In the genomic region with DNA sequence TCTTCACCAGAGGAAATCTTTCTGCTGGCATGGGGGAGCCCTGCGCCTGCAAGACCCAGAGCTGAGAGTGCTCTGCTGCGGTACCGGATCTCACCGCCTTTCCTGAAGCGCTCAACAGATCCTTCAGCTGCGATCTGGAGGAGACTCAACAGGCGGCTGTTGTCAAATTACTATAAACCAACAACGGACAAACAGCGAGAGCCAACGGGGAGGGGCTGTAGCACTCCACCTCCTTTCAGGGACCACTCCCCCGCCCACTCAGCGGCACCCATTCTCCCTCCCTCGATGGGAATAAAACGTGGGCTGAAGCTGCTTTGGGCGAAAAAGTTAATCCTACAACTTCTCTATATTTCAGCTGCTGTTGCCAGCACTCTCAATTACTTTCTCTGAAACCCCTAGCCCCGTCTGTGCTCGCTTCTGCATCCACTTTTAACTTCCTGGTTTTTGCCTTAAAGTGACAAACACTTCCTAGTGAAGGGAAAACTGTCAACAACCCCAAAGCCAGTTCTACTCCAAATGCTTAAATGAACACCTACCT, we compare ENCODE assay signal across 9 cellular contexts. TPM values are rescaled to one million over a fixed set of nuclear protein-coding genes. Genes with fewer than 3 reads are reported as not detected.
A peak's percentile ranks its signal among the peaks of the same experiment; 100 is the strongest.
DNase-seq lines count a peak whose midpoint lies in the region; ATAC-seq and TF ChIP-seq lines count a peak whose summit lies in the region.
"Had no signal": no experiment of that assay in that cellular context is flagged by ENCODE, and none has a peak within 500 bp of the region (broad histone marks: within the 10 kb centered on the region; RNA-seq: fewer than 3 reads in every experiment).

Gene FMO5 (minus strand): TSS at position 147 of the 538 bp plus-strand sequence. CDS start 310 bp downstream, outside the sequence.

- no peaks in the 10 kb centered on the region for H3K9me3 Mint-ChIP-seq in stimulated activated effector memory CD8-positive, alpha-beta T cell treated with anti-CD3 and anti-CD28 coated beads, Interleukin-12 subunit alpha, Interleukin-12 subunit beta, amount 100 ng/mL, for 72 hours

- H3K4me1 ChIP-seq in esophagus (ENCODE audit: control insufficient read depth in 2 of 2, insufficient read depth in 2 of 2, low read length in 1 of 2): peaks cover 0 to 6% of the 10 kb centered on the region in 2 donors
- H3K4me1 ChIP-seq in mucosa of rectum (ENCODE audit: control insufficient read depth in 2 of 2, insufficient read depth in 2 of 2, low read length in 2 of 2): peaks cover 4 to 5% of the 10 kb centered on the region in 2 donors

- 0 to 1% methylated on average over 17 of the region's 17 CpGs for WGBS in esophagus, 2 donors

- H3K27ac ChIP-seq in esophagus (ENCODE audit: low read depth in 2 of 2, low read length in 1 of 2): peak within 1 kb of the TSS; percentile 52 to 62
- H3K27ac ChIP-seq in mucosa of rectum (ENCODE audit: low read depth in 2 of 2, low read length in 2 of 2): peak within 1 kb of the TSS; percentile 74 to 87

- CTCF ChIA-PET in GM10248 (lab: Yijun Ruan, JAX): interaction anchor here (1.0 to 5.7 kb wide), 2 partner anchors 16 to 22 kb away, joined by 3 to 28 read pairs; partner anchors contain the start of gene CHD1L

- peak within 1 kb of the TSS; percentile 85 for H3K4me3 Mint-ChIP-seq in stimulated activated effector memory CD8-positive, alpha-beta T cell treated with anti-CD3 and anti-CD28 coated beads, Interleukin-12 subunit alpha, Interleukin-12 subunit beta, amount 100 ng/mL, for 72 hours

- peak; percentile 62 for DNase-seq in GM10248 (ENCODE audit: extremely low spot score)
- peak; percentile 87 to 93 for DNase-seq in NCI-H526 (lab: John Stamatoyannopoulos, UW)
- peak; percentile 21 for DNase-seq in activated T-cell treated with anti-CD3 and anti-CD28 coated beads for 4 hours
- DNase-seq in stimulated activated effector memory CD8-positive, alpha-beta T cell treated with anti-CD3 and anti-CD28 coated beads, Interleukin-12 subunit alpha, Interleukin-12 subunit beta, amount 100 ng/mL, for 72 hours (ENCODE audit: low spot score in 2 of 2): peak; percentile 20 to 69

- no peak for TF ChIP-seq CTCF in GM10248 (IDR thresholded peaks at IDR 0.05; ENCODE audit: control extremely low read depth, extremely low read depth, low read depth, missing control alignments)

- ATAC-seq in HG02759 (IDR thresholded peaks at IDR 0.05; ENCODE audit: unreplicated experiment) (peak; percentile 78), HG02840 (IDR thresholded peaks at IDR 0.05; ENCODE audit: low FRiP score, unreplicated experiment) (no peak)
- peak; percentile 95 for ATAC-seq in stimulated activated effector memory CD8-positive, alpha-beta T cell treated with anti-CD3 and anti-CD28 coated beads, Interleukin-12 subunit alpha, Interleukin-12 subunit beta, amount 100 ng/mL, for 72 hours

- POLR2A ChIA-PET in GM10248 (lab: Yijun Ruan, JAX): no interaction called here

- peaks cover 27% of the 10 kb centered on the region for H3K4me1 Mint-ChIP-seq in stimulated activated effector memory CD8-positive, alpha-beta T cell treated with anti-CD3 and anti-CD28 coated beads, Interleukin-12 subunit alpha, Interleukin-12 subunit beta, amount 100 ng/mL, for 72 hours

- H3K9me3 ChIP-seq in esophagus (ENCODE audit: control insufficient read depth in 2 of 2, insufficient read depth in 1 of 2, low read depth in 1 of 2, low read length in 1 of 2): no peaks in the 10 kb centered on the region
- H3K9me3 ChIP-seq in mucosa of rectum (ENCODE audit: control insufficient read depth in 2 of 2, low read length in 2 of 2): no peaks in the 10 kb centered on the region

- H3K9ac ChIP-seq in mucosa of rectum (ENCODE audit: low read depth in 1 of 2, low read length in 2 of 2): peak within 1 kb of the TSS; percentile 64 to 86

- H3K36me3 Mint-ChIP-seq in stimulated activated effector memory CD8-positive, alpha-beta T cell treated with anti-CD3 and anti-CD28 coated beads, Interleukin-12 subunit alpha, Interleukin-12 subunit beta, amount 100 ng/mL, for 72 hours: no peaks in the 10 kb centered on the region

- H3K27ac Mint-ChIP-seq in stimulated activated effector memory CD8-positive, alpha-beta T cell treated with anti-CD3 and anti-CD28 coated beads, Interleukin-12 subunit alpha, Interleukin-12 subunit beta, amount 100 ng/mL, for 72 hours: peak within 1 kb of the TSS; percentile 95

- H3K4me3 ChIP-seq in esophagus (ENCODE audit: low read depth in 1 of 2, low read length in 2 of 2) (peak within 1 kb of the TSS; percentile 56 to 72), mucosa of rectum (ENCODE audit: low read length in 2 of 2) (peak within 1 kb of the TSS; percentile 84 to 86)

- H3K27me3 ChIP-seq in esophagus (ENCODE audit: control insufficient read depth in 1 of 2, insufficient read depth in 2 of 2, low read length in 2 of 2) (no peaks in the 10 kb centered on the region), mucosa of rectum (ENCODE audit: control insufficient read depth in 2 of 2, insufficient read depth in 2 of 2, low read length in 2 of 2) (no peaks in the 10 kb centered on the region)

- H3K36me3 ChIP-seq in esophagus (ENCODE audit: control insufficient read depth in 2 of 2, insufficient read depth in 2 of 2, low read length in 1 of 2) (no peaks in the 10 kb centered on the region), mucosa of rectum (ENCODE audit: control insufficient read depth in 2 of 2, insufficient read depth in 2 of 2, low read length in 2 of 2) (peaks cover 0 to 4% of the 10 kb centered on the region in 2 donors)

RNA-seq across cellular contexts. Expression of gene FMO5, which starts in this region (rescaled TPM):
- under 1 TPM; 0.69 to 0.86 TPM for polyA plus RNA-seq in esophagus
- polyA plus RNA-seq: neural cell had no signal

Comparison
In these comparisons a context has a peak if more than half of its experiments do, and no peak if none do; other contexts are left out.
1. DNase-seq: peak in every context shown above with its lines; median percentile 90 in NCI-H526; 62 in GM10248; 44 in stimulated activated effector memory CD8-positive, alpha-beta T cell treated with anti-CD3 and anti-CD28 coated beads, Interleukin-12 subunit alpha, Interleukin-12 subunit beta, amount 100 ng/mL, for 72 hours; 21 in activated T-cell treated with anti-CD3 and anti-CD28 coated beads for 4 hours.